Comparison of ENCODE assay signal across 1 cellular context in genomic region chr2:60540054-60540453, GRCh38.
TF ChIP-seq lines count a peak whose summit lies in the region.

No MANE protein-coding gene starts in this region.

TF ChIP-seq in HEK293, 187 proteins besides CTCF, POLR2A, EP300 and RAD21 (continued from another document):
- no peak for TF ChIP-seq ZBTB21 (tag by site-specific recombination; IDR thresholded peaks at IDR 0.05)
- peak; percentile 72 for TF ChIP-seq ZBTB44 (tag by site-specific recombination; IDR thresholded peaks at IDR 0.05)
